Comparison of ENCODE assay signal across 1 cellular context in the genomic region with DNA sequence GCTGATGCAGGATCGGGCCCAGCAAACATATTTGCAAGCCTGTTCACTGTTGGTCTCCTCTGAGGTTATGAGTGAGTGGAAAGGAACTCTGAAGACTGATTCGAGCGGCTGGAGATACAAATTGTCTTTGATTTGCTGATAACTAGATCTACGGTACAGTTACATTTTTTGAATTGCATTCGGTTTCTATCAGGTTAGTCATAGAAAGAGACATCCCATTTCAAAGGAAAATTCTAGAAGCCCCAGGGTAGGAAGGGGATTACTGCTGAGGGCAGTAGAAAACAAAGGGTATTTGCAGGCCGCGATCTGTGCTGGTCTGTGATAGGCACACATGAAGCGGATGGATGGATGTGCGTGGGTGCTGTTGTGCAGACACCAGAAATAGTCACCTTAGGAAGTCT.
TF ChIP-seq lines count a peak whose summit lies in the region.

No MANE protein-coding gene starts in this region.

TF ChIP-seq in HCT116, 20 proteins besides CTCF, POLR2A, EP300 and RAD21 (continued from another document):
- TF ChIP-seq POLR2AphosphoS5 (IDR thresholded peaks at IDR 0.05; ENCODE audit: low read depth, low read length), result no peak
- no peak for TF ChIP-seq JUND (IDR thresholded peaks at IDR 0.05)
- no peak for TF ChIP-seq EGR1 (IDR thresholded peaks at IDR 0.05; ENCODE audit: low read depth)
- TF ChIP-seq SP1 (IDR thresholded peaks at IDR 0.05; ENCODE audit: low read depth), result no peak
- TF ChIP-seq SIN3A (IDR thresholded peaks at IDR 0.05; ENCODE audit: low read depth), result no peak
- TF ChIP-seq ELF1 (IDR thresholded peaks at IDR 0.05; ENCODE audit: borderline replicate concordance, low read depth), result no peak
- TF ChIP-seq CBX3 (IDR thresholded peaks at IDR 0.05; ENCODE audit: low read depth), result no peak
